In the genomic region with DNA sequence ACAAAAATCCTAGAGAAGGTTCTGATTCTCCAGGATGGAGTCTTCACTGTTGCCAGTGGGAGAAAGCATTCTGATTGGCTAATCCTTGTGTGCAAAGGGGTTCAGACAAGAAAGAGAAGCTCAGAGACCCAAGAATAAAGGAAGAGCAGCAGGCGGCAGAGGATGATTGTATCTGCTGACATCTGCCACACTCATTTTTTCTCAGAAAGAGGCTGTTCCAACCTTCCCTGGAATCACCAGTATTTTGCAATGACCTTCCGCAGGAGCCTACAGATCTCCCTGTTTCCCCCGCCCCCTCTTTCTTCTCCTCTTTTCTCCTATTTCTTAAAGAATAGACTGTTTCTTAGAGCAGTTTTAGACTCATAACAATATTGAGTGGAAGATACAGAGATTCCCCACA, we compare ENCODE assay signal across 28 cellular contexts.
"Had no signal": no experiment of that assay in that cellular context is flagged by ENCODE, and none has a peak within 500 bp of the region (broad histone marks: within the 10 kb centered on the region; RNA-seq: fewer than 3 reads in every experiment).

No MANE protein-coding gene starts in this region.

- H3K27me3 ChIP-seq: ascending aorta, breast epithelium, cardiac muscle cell, gastrocnemius medialis had no signal

- H3K4me1 ChIP-seq: ascending aorta, breast epithelium, gastrocnemius medialis, heart right ventricle had no signal

- ATAC-seq: activated naive CD4-positive, alpha-beta T cell treated with anti-CD3 and anti-CD28 coated beads, Interleukin-2, amount 50 U/mL, for 72 hours; activated T-cell treated with anti-CD3 and anti-CD28 coated beads, Interleukin-2, amount 50 U/mL, for 72 hours; esophagus mucosa; gastrocnemius medialis; heart right ventricle had no signal

- H3K36me3 ChIP-seq: ascending aorta, breast epithelium, cardiac muscle cell, gastrocnemius medialis, heart right ventricle had no signal

- H3K27ac ChIP-seq: ascending aorta, cardiac muscle cell, coronary artery, dorsolateral prefrontal cortex, gastrocnemius medialis, heart right ventricle had no signal

- H3K9me3 ChIP-seq: ascending aorta, breast epithelium, gastrocnemius medialis, heart right ventricle had no signal

- DNase-seq: activated CD4-positive, alpha-beta memory T cell treated with anti-CD3 and anti-CD28 coated beads, Interleukin-2, amount 10 ng/mL, durations not matched to agents 7 days and 5 days; activated CD4-positive, alpha-beta T cell treated with anti-CD3 and anti-CD28 coated beads for 4 hours; activated CD4-positive, alpha-beta T cell treated with anti-CD3 and anti-CD28 coated beads, Interleukin-2, amount 10 ng/mL, durations not matched to agents 7 days and 5 days; activated CD4-positive, alpha-beta T cell treated with anti-CD3 and anti-CD28 coated beads, Interleukin-2, amount 50 U/mL, for 4 hours; activated CD4-positive, CD25-positive, alpha-beta regulatory T cell; activated CD4-positive, CD25-positive, alpha-beta regulatory T cell treated with anti-CD3 and anti-CD28 coated beads, Interleukin-2, amount 50 U/mL, for 72 hours; activated CD8-positive, alpha-beta memory T cell treated with anti-CD3 and anti-CD28 coated beads, Interleukin-2, amount 50 U/mL, for 48 hours; activated gamma-delta T cell; activated naive CD4-positive, alpha-beta T cell; activated naive CD4-positive, alpha-beta T cell treated with anti-CD3 and anti-CD28 coated beads, Interleukin-2, amount 10 ng/mL, durations not matched to agents 7 days and 5 days; activated naive CD8-positive, alpha-beta T cell treated with anti-CD3 and anti-CD28 coated beads, Interleukin-2, amount 10 ng/mL, durations not matched to agents 7 days and 5 days; activated T-cell treated with anti-CD3 and anti-CD28 coated beads for 4 hours; activated T-cell treated with anti-CD3 and anti-CD28 coated beads, Interleukin-2, amount 50 U/mL, for 24 hours; activated T-cell treated with anti-CD3 and anti-CD28 coated beads, Interleukin-2, amount 50 U/mL, for 72 hours; dorsolateral prefrontal cortex; effector memory CD4-positive, alpha-beta T cell; endodermal cell; foreskin fibroblast; gastrocnemius medialis; glutamatergic neuron; heart right ventricle; T-helper 2 cell had no signal

- H3K4me3 ChIP-seq: ascending aorta, breast epithelium, cardiac muscle cell, coronary artery, dorsolateral prefrontal cortex, gastrocnemius medialis, heart right ventricle had no signal
